Comparison of ENCODE assay signal across 33 cellular contexts in genomic region chr5:1400936-1401335, GRCh38. TPM values are rescaled to one million over a fixed set of nuclear protein-coding genes. Genes with fewer than 3 reads are reported as not detected.
"Had no signal": no experiment of that assay in that cellular context is flagged by ENCODE, and none has a peak within 500 bp of the region (broad histone marks: within the 10 kb centered on the region; RNA-seq: fewer than 3 reads in every experiment).

No MANE protein-coding gene starts in this region.

- H3K4me1 ChIP-seq: ascending aorta, Peyer's patch, SJCRH30 had no signal

- ATAC-seq: activated CD8-positive, alpha-beta T cell treated with anti-CD3 and anti-CD28 coated beads for 36 hours; activated T-cell treated with anti-CD3 and anti-CD28 coated beads, Interleukin-2, amount 50 U/mL, for 72 hours; activated T-helper 17 cell treated with anti-CD3 and anti-CD28 coated beads, Interleukin-2, amount 50 U/mL, for 72 hours; PC-3 had no signal

- H3K27me3 ChIP-seq: ascending aorta, Peyer's patch, SJCRH30 had no signal

- H3K27ac Mint-ChIP-seq: activated CD4-positive, alpha-beta T cell treated with anti-CD3 and anti-CD28 coated beads, Interleukin-2, amount 10 ng/mL, durations not matched to agents 24 days and 14 days; activated CD8-positive, alpha-beta T cell treated with anti-CD3 and anti-CD28 coated beads for 36 hours; activated naive CD8-positive, alpha-beta T cell treated with anti-CD3 and anti-CD28 coated beads, Interleukin-2, amount 10 ng/mL, durations not matched to agents 7 days and 5 days; activated T-cell treated with anti-CD3 and anti-CD28 coated beads, Interleukin-2, amount 50 U/mL, for 72 hours; activated T-helper 17 cell treated with anti-CD3 and anti-CD28 coated beads, Interleukin-2, amount 50 U/mL, for 72 hours had no signal

- H3K36me3 Mint-ChIP-seq: activated naive CD8-positive, alpha-beta T cell treated with anti-CD3 and anti-CD28 coated beads, Interleukin-2, amount 10 ng/mL, durations not matched to agents 7 days and 5 days had no signal

- H3K9me3 Mint-ChIP-seq: activated CD4-positive, alpha-beta T cell treated with anti-CD3 and anti-CD28 coated beads, Interleukin-2, amount 10 ng/mL, durations not matched to agents 24 days and 14 days; activated naive CD8-positive, alpha-beta T cell treated with anti-CD3 and anti-CD28 coated beads, Interleukin-2, amount 10 ng/mL, durations not matched to agents 7 days and 5 days; activated T-cell treated with anti-CD3 and anti-CD28 coated beads, Interleukin-2, amount 50 U/mL, for 72 hours; activated T-helper 17 cell treated with anti-CD3 and anti-CD28 coated beads, Interleukin-2, amount 50 U/mL, for 72 hours had no signal

- H3K4me1 Mint-ChIP-seq: activated CD4-positive, alpha-beta T cell treated with anti-CD3 and anti-CD28 coated beads, Interleukin-2, amount 10 ng/mL, durations not matched to agents 24 days and 14 days; activated naive CD8-positive, alpha-beta T cell treated with anti-CD3 and anti-CD28 coated beads, Interleukin-2, amount 10 ng/mL, durations not matched to agents 7 days and 5 days; activated T-helper 17 cell treated with anti-CD3 and anti-CD28 coated beads, Interleukin-2, amount 50 U/mL, for 72 hours had no signal

- DNase-seq: activated CD4-positive, alpha-beta T cell treated with anti-CD3 and anti-CD28 coated beads, Interleukin-2, amount 10 ng/mL, durations not matched to agents 24 days and 14 days; activated CD4-positive, alpha-beta T cell treated with anti-CD3 and anti-CD28 coated beads, Interleukin-2, amount 50 U/mL, for 4 hours; activated CD8-positive, alpha-beta T cell treated with anti-CD3 and anti-CD28 coated beads for 36 hours; activated effector memory CD4-positive, alpha-beta T cell treated with anti-CD3 and anti-CD28 coated beads, Interleukin-2, amount 50 U/mL, for 16 hours; activated naive CD4-positive, alpha-beta T cell; activated naive CD4-positive, alpha-beta T cell treated with anti-CD3 and anti-CD28 coated beads, Interleukin-2, amount 50 U/mL, for 16 hours; activated naive CD8-positive, alpha-beta T cell treated with anti-CD3 and anti-CD28 coated beads, Interleukin-2, amount 10 ng/mL, durations not matched to agents 7 days and 5 days; activated T-cell treated with anti-CD3 and anti-CD28 coated beads, Interleukin-2, amount 50 U/mL, for 1 hour; activated T-cell treated with anti-CD3 and anti-CD28 coated beads, Interleukin-2, amount 50 U/mL, for 72 hours; amygdala; Kasumi-1; KG1; MM.1S; MV-4-11; NCI-H1092; NCI-H187; NCI-H2029 treated with DMSO at 0.1 percent for 48 hours; NCI-H2107; NCI-H2171; NCI-H510A; NCI-H526; NCI-H748 treated with DMSO at 0.1 percent for 48 hours; NK-92 treated with Interleukin-12 subunit alpha and Interleukin-12 subunit beta, amount 100 ng/mL, for 24 hours; PC-3; Peyer's patch; SJCRH30; T1000 had no signal

- H3K9me3 ChIP-seq: Peyer's patch, SJCRH30 had no signal

- H3K36me3 ChIP-seq: ascending aorta, cardiac muscle cell, Peyer's patch, SJCRH30 had no signal

- H3K4me3 Mint-ChIP-seq: activated CD4-positive, alpha-beta T cell treated with anti-CD3 and anti-CD28 coated beads, Interleukin-2, amount 10 ng/mL, durations not matched to agents 24 days and 14 days; activated CD8-positive, alpha-beta T cell treated with anti-CD3 and anti-CD28 coated beads for 36 hours; activated naive CD8-positive, alpha-beta T cell treated with anti-CD3 and anti-CD28 coated beads, Interleukin-2, amount 10 ng/mL, durations not matched to agents 7 days and 5 days; activated T-cell treated with anti-CD3 and anti-CD28 coated beads, Interleukin-2, amount 50 U/mL, for 72 hours; activated T-helper 17 cell treated with anti-CD3 and anti-CD28 coated beads, Interleukin-2, amount 50 U/mL, for 72 hours had no signal

- H3K4me3 ChIP-seq: ascending aorta, cardiac muscle cell, Peyer's patch, SJCRH30, SK-N-MC had no signal

- H3K27ac ChIP-seq: ascending aorta, cardiac muscle cell, Peyer's patch, RWPE1, SJCRH30, SK-N-MC had no signal

RNA-seq across cellular contexts. Expression of gene SLC6A3, which starts 44.3 kb away (rescaled TPM):
- total RNA-seq: activated CD4-positive, alpha-beta T cell treated with anti-CD3 and anti-CD28 coated beads, Interleukin-2, amount 10 ng/mL, durations not matched to agents 24 days and 14 days; activated CD8-positive, alpha-beta T cell treated with anti-CD3 and anti-CD28 coated beads for 36 hours; activated T-cell treated with anti-CD3 and anti-CD28 coated beads, Interleukin-2, amount 50 U/mL, for 72 hours; activated T-helper 17 cell treated with anti-CD3 and anti-CD28 coated beads, Interleukin-2, amount 50 U/mL, for 72 hours; ascending aorta; cardiac muscle cell; PC-3; T-helper 1 cell treated with Interleukin-12 subunit alpha and Interleukin-12 subunit beta and Interleukin-4 antibody, amounts not matched to agents 30 ng/mL and 1 ng/mL, for 36 hours had no signal
- polyA plus RNA-seq: cardiac muscle cell had no signal
